1 cellular context compared by ENCODE assay signal in the genomic region with DNA sequence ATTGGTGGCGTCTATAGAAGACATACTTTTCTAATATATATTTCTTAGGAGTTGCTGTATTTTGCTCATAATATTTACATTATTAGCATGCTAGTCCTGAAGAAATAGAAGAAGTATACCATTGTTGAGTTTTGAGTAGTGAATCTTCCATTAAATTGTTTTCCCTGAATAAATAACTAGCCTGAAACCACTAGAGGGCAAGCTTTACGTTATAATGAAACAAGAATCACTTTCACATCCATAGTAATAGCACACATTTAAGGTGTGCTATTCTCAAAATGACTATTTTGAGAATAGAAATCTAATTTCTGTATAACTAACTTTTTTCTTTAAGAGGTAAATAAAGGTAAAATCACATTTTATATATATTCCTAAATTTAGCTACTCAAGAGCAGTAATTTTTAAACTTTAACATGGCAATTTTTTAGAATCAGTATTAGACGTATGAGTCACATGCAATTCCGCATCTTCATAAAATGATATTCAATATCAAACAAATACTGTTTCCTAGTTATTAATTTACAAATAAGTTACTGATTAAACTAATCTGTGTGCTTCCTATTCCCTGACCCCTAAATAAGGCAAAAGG.
TF ChIP-seq lines count a peak whose summit lies in the region.

No MANE protein-coding gene starts in this region.

TF ChIP-seq in GM23338, 12 proteins besides CTCF, POLR2A, EP300 and RAD21 (continued from another document):
- TF ChIP-seq, protein P1, sequence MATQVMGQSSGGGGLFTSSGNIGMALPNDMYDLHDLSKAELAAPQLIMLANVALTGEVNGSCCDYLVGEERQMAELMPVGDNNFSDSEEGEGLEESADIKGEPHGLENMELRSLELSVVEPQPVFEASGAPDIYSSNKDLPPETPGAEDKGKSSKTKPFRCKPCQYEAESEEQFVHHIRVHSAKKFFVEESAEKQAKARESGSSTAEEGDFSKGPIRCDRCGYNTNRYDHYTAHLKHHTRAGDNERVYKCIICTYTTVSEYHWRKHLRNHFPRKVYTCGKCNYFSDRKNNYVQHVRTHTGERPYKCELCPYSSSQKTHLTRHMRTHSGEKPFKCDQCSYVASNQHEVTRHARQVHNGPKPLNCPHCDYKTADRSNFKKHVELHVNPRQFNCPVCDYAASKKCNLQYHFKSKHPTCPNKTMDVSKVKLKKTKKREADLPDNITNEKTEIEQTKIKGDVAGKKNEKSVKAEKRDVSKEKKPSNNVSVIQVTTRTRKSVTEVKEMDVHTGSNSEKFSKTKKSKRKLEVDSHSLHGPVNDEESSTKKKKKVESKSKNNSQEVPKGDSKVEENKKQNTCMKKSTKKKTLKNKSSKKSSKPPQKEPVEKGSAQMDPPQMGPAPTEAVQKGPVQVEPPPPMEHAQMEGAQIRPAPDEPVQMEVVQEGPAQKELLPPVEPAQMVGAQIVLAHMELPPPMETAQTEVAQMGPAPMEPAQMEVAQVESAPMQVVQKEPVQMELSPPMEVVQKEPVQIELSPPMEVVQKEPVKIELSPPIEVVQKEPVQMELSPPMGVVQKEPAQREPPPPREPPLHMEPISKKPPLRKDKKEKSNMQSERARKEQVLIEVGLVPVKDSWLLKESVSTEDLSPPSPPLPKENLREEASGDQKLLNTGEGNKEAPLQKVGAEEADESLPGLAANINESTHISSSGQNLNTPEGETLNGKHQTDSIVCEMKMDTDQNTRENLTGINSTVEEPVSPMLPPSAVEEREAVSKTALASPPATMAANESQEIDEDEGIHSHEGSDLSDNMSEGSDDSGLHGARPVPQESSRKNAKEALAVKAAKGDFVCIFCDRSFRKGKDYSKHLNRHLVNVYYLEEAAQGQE (IDR thresholded peaks at IDR 0.05; ENCODE audit: unreplicated experiment): no peak
- TF ChIP-seq EZH2phosphoT487 (IDR thresholded peaks at IDR 0.05; ENCODE audit: unreplicated experiment) (no peak), STAT1 (IDR thresholded peaks at IDR 0.05; ENCODE audit: unreplicated experiment) (no peak), NANOG (IDR thresholded peaks at IDR 0.05; ENCODE audit: borderline replicate concordance) (no peak), ZNF114 (CRISPR knock-in tag; IDR thresholded peaks at IDR 0.05) (no peak), POLR2AphosphoS5 (IDR thresholded peaks at IDR 0.05; ENCODE audit: low read depth) (no peak), EZH2 (IDR thresholded peaks at IDR 0.05; ENCODE audit: low read depth, unreplicated experiment) (no peak)
- TF ChIP-seq, protein P2, sequence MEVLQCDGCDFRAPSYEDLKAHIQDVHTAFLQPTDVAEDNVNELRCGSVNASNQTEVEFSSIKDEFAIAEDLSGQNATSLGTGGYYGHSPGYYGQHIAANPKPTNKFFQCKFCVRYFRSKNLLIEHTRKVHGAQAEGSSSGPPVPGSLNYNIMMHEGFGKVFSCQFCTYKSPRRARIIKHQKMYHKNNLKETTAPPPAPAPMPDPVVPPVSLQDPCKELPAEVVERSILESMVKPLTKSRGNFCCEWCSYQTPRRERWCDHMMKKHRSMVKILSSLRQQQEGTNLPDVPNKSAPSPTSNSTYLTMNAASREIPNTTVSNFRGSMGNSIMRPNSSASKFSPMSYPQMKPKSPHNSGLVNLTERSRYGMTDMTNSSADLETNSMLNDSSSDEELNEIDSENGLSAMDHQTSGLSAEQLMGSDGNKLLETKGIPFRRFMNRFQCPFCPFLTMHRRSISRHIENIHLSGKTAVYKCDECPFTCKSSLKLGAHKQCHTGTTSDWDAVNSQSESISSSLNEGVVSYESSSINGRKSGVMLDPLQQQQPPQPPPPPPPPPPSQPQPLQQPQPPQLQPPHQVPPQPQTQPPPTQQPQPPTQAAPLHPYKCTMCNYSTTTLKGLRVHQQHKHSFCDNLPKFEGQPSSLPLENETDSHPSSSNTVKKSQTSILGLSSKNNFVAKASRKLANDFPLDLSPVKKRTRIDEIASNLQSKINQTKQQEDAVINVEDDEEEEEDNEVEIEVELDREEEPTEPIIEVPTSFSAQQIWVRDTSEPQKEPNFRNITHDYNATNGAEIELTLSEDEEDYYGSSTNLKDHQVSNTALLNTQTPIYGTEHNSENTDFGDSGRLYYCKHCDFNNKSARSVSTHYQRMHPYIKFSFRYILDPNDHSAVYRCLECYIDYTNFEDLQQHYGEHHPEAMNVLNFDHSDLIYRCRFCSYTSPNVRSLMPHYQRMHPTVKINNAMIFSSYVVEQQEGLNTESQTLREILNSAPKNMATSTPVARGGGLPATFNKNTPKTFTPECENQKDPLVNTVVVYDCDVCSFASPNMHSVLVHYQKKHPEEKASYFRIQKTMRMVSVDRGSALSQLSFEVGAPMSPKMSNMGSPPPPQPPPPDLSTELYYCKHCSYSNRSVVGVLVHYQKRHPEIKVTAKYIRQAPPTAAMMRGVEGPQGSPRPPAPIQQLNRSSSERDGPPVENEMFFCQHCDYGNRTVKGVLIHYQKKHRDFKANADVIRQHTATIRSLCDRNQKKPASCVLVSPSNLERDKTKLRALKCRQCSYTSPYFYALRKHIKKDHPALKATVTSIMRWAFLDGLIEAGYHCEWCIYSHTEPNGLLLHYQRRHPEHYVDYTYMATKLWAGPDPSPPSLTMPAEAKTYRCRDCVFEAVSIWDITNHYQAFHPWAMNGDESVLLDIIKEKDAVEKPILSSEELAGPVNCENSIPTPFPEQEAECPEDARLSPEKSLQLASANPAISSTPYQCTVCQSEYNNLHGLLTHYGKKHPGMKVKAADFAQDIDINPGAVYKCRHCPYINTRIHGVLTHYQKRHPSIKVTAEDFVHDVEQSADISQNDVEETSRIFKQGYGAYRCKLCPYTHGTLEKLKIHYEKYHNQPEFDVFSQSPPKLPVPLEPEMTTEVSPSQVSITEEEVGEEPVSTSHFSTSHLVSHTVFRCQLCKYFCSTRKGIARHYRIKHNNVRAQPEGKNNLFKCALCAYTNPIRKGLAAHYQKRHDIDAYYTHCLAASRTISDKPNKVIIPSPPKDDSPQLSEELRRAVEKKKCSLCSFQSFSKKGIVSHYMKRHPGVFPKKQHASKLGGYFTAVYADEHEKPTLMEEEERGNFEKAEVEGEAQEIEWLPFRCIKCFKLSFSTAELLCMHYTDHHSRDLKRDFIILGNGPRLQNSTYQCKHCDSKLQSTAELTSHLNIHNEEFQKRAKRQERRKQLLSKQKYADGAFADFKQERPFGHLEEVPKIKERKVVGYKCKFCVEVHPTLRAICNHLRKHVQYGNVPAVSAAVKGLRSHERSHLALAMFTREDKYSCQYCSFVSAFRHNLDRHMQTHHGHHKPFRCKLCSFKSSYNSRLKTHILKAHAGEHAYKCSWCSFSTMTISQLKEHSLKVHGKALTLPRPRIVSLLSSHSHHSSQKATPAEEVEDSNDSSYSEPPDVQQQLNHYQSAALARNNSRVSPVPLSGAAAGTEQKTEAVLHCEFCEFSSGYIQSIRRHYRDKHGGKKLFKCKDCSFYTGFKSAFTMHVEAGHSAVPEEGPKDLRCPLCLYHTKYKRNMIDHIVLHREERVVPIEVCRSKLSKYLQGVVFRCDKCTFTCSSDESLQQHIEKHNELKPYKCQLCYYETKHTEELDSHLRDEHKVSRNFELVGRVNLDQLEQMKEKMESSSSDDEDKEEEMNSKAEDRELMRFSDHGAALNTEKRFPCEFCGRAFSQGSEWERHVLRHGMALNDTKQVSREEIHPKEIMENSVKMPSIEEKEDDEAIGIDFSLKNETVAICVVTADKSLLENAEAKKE (CRISPR knock-in tag; IDR thresholded peaks at IDR 0.05): no peak
- TF ChIP-seq, protein P3, sequence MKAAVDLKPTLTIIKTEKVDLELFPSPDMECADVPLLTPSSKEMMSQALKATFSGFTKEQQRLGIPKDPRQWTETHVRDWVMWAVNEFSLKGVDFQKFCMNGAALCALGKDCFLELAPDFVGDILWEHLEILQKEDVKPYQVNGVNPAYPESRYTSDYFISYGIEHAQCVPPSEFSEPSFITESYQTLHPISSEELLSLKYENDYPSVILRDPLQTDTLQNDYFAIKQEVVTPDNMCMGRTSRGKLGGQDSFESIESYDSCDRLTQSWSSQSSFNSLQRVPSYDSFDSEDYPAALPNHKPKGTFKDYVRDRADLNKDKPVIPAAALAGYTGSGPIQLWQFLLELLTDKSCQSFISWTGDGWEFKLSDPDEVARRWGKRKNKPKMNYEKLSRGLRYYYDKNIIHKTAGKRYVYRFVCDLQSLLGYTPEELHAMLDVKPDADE (IDR thresholded peaks at IDR 0.05): no peak
